7 cellular contexts compared by ENCODE assay signal in genomic region chr3:55434789-55435188, GRCh38. TPM values are rescaled to one million over a fixed set of nuclear protein-coding genes. Genes with fewer than 3 reads are reported as not detected.
DNase-seq lines count a peak whose midpoint lies in the region; ATAC-seq and TF ChIP-seq lines count a peak whose summit lies in the region.

No MANE protein-coding gene starts in this region.

- no peak overlapping the region for H3K14ac ChIP-seq in IMR-90 (replicated peaks; ENCODE audit: low read depth, low read length)

- H3K4me1 ChIP-seq in IMR-90 (ENCODE audit: control insufficient read depth, insufficient read depth, low read length): no peaks in the 10 kb centered on the region
- no peaks in the 10 kb centered on the region for H3K4me1 ChIP-seq in adrenal gland (replicated peaks in 1 of 2)
- no peaks in the 10 kb centered on the region for H3K4me1 ChIP-seq in mesendoderm (ENCODE audit: control insufficient read depth, low read depth, low read length)

- H3K36me3 ChIP-seq in IMR-90 (ENCODE audit: control insufficient read depth, insufficient read depth, low read length): no peaks in the 10 kb centered on the region
- H3K36me3 ChIP-seq in adrenal gland (replicated peaks in 1 of 2): no peaks in the 10 kb centered on the region
- no peaks in the 10 kb centered on the region for H3K36me3 ChIP-seq in mesendoderm (ENCODE audit: control insufficient read depth, insufficient read depth, low read length)

- H3K4ac ChIP-seq in IMR-90 (ENCODE audit: low read depth, low read length): no peak overlapping the region
- H3K4ac ChIP-seq in mesendoderm (ENCODE audit: low read depth, low read length): no peak overlapping the region

- no peak for TF ChIP-seq POLR2A in IMR-90 (IDR thresholded peaks at IDR 0.05; ENCODE audit: low read depth, low read length)
- no peak for TF ChIP-seq POLR2A in adrenal gland (IDR thresholded peaks at IDR 0.05)

- H3K9me1 ChIP-seq in IMR-90 (ENCODE audit: insufficient read depth, low read length): no peaks in the 10 kb centered on the region

- no peak overlapping the region for H2AK9ac ChIP-seq in IMR-90 (replicated peaks; ENCODE audit: low read depth, low read length, poor library complexity)

- in situ Hi-C loops in IMR-90 (cut with MboI; ENCODE audit: low sequenced_read_pairs): no loop called here

- H3K4me3 ChIP-seq in IMR-90 (ENCODE audit: insufficient read depth, low read depth, low read length): no peak overlapping the region
- H3K4me3 ChIP-seq in adrenal gland: no peak overlapping the region
- no peak overlapping the region for H3K4me3 ChIP-seq in mesendoderm (ENCODE audit: low read length)

- no peak overlapping the region for H3K56ac ChIP-seq in IMR-90 (ENCODE audit: extremely low read depth, insufficient read depth, low read length)
- H3K56ac ChIP-seq in mesendoderm (ENCODE audit: low read length): no peak overlapping the region

- H3K18ac ChIP-seq in IMR-90 (ENCODE audit: low read depth, low read length): no peak overlapping the region
- no peak overlapping the region for H3K18ac ChIP-seq in mesendoderm (ENCODE audit: low read length)

- CTCF ChIA-PET in IMR-90 (lab: Yijun Ruan, JAX): no interaction called here

- H3K27ac ChIP-seq in IMR-90 (ENCODE audit: insufficient read depth, low read length) (no peak overlapping the region), adrenal gland (no peak overlapping the region), mesendoderm (ENCODE audit: low read depth, low read length) (no peak overlapping the region)

- no peak for ATAC-seq in IMR-90 (ENCODE audit: low read depth)

- peak; percentile 37 for TF ChIP-seq RAD21 in IMR-90 (IDR thresholded peaks at IDR 0.05; ENCODE audit: low read length)

- no peak overlapping the region for H4K91ac ChIP-seq in IMR-90 (ENCODE audit: insufficient read depth, low read depth, low read length)

- H3K9ac ChIP-seq in IMR-90 (ENCODE audit: low read depth, low read length) (no peak overlapping the region), mesendoderm (ENCODE audit: low read length) (no peak overlapping the region)

- H3K4me2 ChIP-seq in IMR-90 (ENCODE audit: low read depth, low read length) (no peak overlapping the region), mesendoderm (ENCODE audit: low read length) (no peak overlapping the region)

- H3K23ac ChIP-seq in IMR-90 (ENCODE audit: low read depth, low read length) (no peak overlapping the region), mesendoderm (ENCODE audit: low read length) (no peak overlapping the region)

- POLR2A ChIA-PET in IMR-90 (lab: Charles Lee; ENCODE audit: unreplicated experiment): no interaction called here

- H4K8ac ChIP-seq in IMR-90 (ENCODE audit: low read depth in 2 of 2, low read length in 2 of 2) (no peak overlapping the region), mesendoderm (ENCODE audit: low read depth, low read length) (no peak overlapping the region)

- peak; percentile 21 for DNase-seq in IMR-90
- peak in 3 of 7 donors; percentile 12 to 26 (median 13) for DNase-seq in adrenal gland
- peak; percentile 65 for DNase-seq in mesendoderm
- no peak for DNase-seq in T1000 (lab: John Stamatoyannopoulos, UW)
- no peak for DNase-seq in NOMO-1 treated with dmso at 0.1 percent for 144 hours (lab: John Stamatoyannopoulos, UW; ENCODE audit: unreplicated experiment)
- DNase-seq in cortex of kidney (lab: John Stamatoyannopoulos, UW): no peak

- H2AK5ac ChIP-seq in IMR-90 (ENCODE audit: low read depth, low read length): no peak overlapping the region
- no peak overlapping the region for H2AK5ac ChIP-seq in mesendoderm (ENCODE audit: low read length)

- H2BK120ac ChIP-seq in IMR-90 (ENCODE audit: low read depth, low read length) (no peak overlapping the region), mesendoderm (ENCODE audit: low read depth, low read length) (no peak overlapping the region)

- no CpG with 5 or more reads among the region's 1 CpG for WGBS in IMR-90 (ENCODE audit: extremely low coverage in 2 of 2, insufficient read length in 1 of 2), 2 experiments
- 49 to 97% (median 74%) methylated on average over 1 of the region's 1 CpG for WGBS in adrenal gland, 4 donors
- no CpG with 5 or more reads among the region's 1 CpG for WGBS in mesendoderm (ENCODE audit: extremely low coverage, insufficient coverage, low lambda C conversion rate)

- H3K9me3 ChIP-seq in IMR-90 (ENCODE audit: control insufficient read depth, insufficient read depth, low read length) (no peaks in the 10 kb centered on the region), adrenal gland (replicated peaks in 1 of 3) (no peaks in the 10 kb centered on the region)

- H4K5ac ChIP-seq in IMR-90 (ENCODE audit: low read depth, low read length): no peak overlapping the region
- no peak overlapping the region for H4K5ac ChIP-seq in mesendoderm (ENCODE audit: low read length)

- H2BK15ac ChIP-seq in IMR-90 (ENCODE audit: low read depth, low read length) (no peak overlapping the region), mesendoderm (replicated peaks; ENCODE audit: low read depth) (no peak overlapping the region)

- TF ChIP-seq CTCF in GM12872 (IDR thresholded peaks at IDR 0.05; ENCODE audit: insufficient read depth, low read depth, low read length): peak; percentile 84
- peak; percentile 31 for TF ChIP-seq CTCF in IMR-90 (conservative IDR thresholded peaks at IDR 0.05; ENCODE audit: low read depth, low read length)
- TF ChIP-seq CTCF in adrenal gland (IDR thresholded peaks at IDR 0.05): peak; percentile 19 to 42 (median 33)

- BruUV-seq in IMR-90 (replicated peaks; lab: Mats Ljungman, UMichigan): no TSS peak

- no peak overlapping the region for H2BK5ac ChIP-seq in IMR-90 (ENCODE audit: low read depth, low read length, poor library complexity, severe bottlenecking)
- H2BK5ac ChIP-seq in mesendoderm (ENCODE audit: low read length): no peak overlapping the region

- intact Hi-C loops in IMR-90 (cut with micrococcal nuclease): no loop called here
- intact Hi-C loops in adrenal gland (cut with DNase I): no loop called here

- no peaks in the 10 kb centered on the region for H3K79me2 ChIP-seq in mesendoderm (ENCODE audit: control insufficient read depth, insufficient read depth, low read length)

- H4K20me1 ChIP-seq in IMR-90 (ENCODE audit: insufficient read depth, low read length): no peaks in the 10 kb centered on the region

- H2BK20ac ChIP-seq in IMR-90 (ENCODE audit: low read depth, low read length): no peak overlapping the region

- dilution Hi-C loops in IMR-90 (cut with HindIII; ENCODE audit: low sequenced_read_pairs, unreplicated experiment): no loop called here

- H3K27me3 ChIP-seq in IMR-90 (ENCODE audit: control insufficient read depth, insufficient read depth, low read length): no peaks in the 10 kb centered on the region
- peaks cover 4% of the 10 kb centered on the region for H3K27me3 ChIP-seq in adrenal gland
- no peaks in the 10 kb centered on the region for H3K27me3 ChIP-seq in mesendoderm (ENCODE audit: insufficient read depth, low read length, poor library complexity)

- H3K79me1 ChIP-seq in IMR-90 (ENCODE audit: low read depth in 1 of 2, low read length in 2 of 2): no peaks in the 10 kb centered on the region
- no peaks in the 10 kb centered on the region for H3K79me1 ChIP-seq in mesendoderm (ENCODE audit: low read length)

- H2AFZ ChIP-seq in IMR-90 (replicated peaks; ENCODE audit: low read length, poor library complexity): no peak overlapping the region

TF ChIP-seq in IMR-90, 13 proteins besides CTCF, POLR2A, EP300 and RAD21:
- TF ChIP-seq NFE2L2 (IDR thresholded peaks at IDR 0.05; ENCODE audit: low read depth, low read length) (no peak), BHLHE40 (IDR thresholded peaks at IDR 0.05; ENCODE audit: low read depth, low read length) (no peak)
- TF ChIP-seq, protein P1, sequence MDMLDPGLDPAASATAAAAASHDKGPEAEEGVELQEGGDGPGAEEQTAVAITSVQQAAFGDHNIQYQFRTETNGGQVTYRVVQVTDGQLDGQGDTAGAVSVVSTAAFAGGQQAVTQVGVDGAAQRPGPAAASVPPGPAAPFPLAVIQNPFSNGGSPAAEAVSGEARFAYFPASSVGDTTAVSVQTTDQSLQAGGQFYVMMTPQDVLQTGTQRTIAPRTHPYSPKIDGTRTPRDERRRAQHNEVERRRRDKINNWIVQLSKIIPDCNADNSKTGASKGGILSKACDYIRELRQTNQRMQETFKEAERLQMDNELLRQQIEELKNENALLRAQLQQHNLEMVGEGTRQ (IDR thresholded peaks at IDR 0.05; ENCODE audit: low read depth, low read length): no peak

RNA-seq across cellular contexts. Expression of gene WNT5A, which starts 52.3 kb away (rescaled TPM):
- 204 and 224 TPM in 2 replicates for total RNA-seq in IMR-90 (2012; rRNA removed)
- 229 and 231 TPM in 2 replicates for polyA plus RNA-seq in IMR-90 (2012; rRNA removed)
- 120 and 337 TPM in 2 replicates for polyA plus RNA-seq in IMR-90 (2012; cell fraction: cytosol; rRNA removed)
- polyA plus RNA-seq in IMR-90 (2012; cell fraction: nucleus; rRNA removed; ENCODE audit: low replicate concordance): 410 and 708 TPM in 2 replicates
- 10 to 100 TPM in 2 of 8 donors, 1 to 10 TPM in 6; 1.4 to 16.2 (median 6.8) TPM for total RNA-seq in adrenal gland
- 1 to 10 TPM in 1 of 3 donors, under 1 TPM in 2; 0.54 to 1.6 (median 0.64) TPM for polyA plus RNA-seq in adrenal gland
- 3.4 TPM for polyA plus RNA-seq in mesendoderm (2013, experiment 1 of 2)
- polyA plus RNA-seq in mesendoderm (2013, experiment 2 of 2): 2.8 TPM

Comparison
In these comparisons a context has a peak if more than half of its experiments do, and no peak if none do; other contexts are left out.
1. CTCF ChIP-seq: peak in every context shown above with its lines; median percentile 84 in GM12872; 33 in adrenal gland; 31 in IMR-90.
2. DNase-seq: peak in IMR-90 (single experiment) and mesendoderm (single experiment); none in T1000 (single experiment), NOMO-1 treated with dmso at 0.1 percent for 144 hours (single experiment) and cortex of kidney (single experiment).
3. RNA of gene WNT5A, which starts 52.3 kb away (total RNA-seq): 204 to 224 TPM in IMR-90; 1.4 to 16.2 TPM in adrenal gland; every median in the first group is over 10 times any median in the second.